ENCODE assay signal across 1 cellular context in the genomic region with DNA sequence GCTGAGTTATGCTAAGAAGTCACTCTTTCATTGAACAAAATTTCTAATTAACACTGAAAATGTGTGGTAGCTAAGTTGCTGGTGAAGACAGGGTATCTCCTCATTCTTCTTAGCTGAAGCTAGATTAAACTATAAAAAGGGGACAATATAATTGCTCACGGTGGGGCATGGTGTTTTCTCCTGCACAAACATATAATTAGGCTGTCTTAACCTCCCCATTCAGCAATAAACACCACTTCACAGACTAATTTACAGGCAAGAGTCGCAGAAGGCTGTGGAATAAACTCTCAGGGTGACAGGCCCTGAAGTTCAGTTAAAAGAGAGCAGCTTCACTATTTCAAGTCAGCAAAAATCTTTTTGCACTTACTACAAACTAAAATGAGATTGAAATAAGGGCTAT.
TF ChIP-seq lines count a peak whose summit lies in the region.

No MANE protein-coding gene starts in this region.

TF ChIP-seq in HEK293, 187 proteins besides CTCF, POLR2A, EP300 and RAD21:
- no peak for TF ChIP-seq ZNF266 (tag by site-specific recombination; IDR thresholded peaks at IDR 0.05; ENCODE audit: low read depth)
- 0 out of 2 replicates have a peak, but pooled peaks have one; percentile 13 for TF ChIP-seq ZBTB44 (tag by site-specific recombination; IDR thresholded peaks at IDR 0.05)
- TF ChIP-seq WT1 (tag by site-specific recombination; IDR thresholded peaks at IDR 0.05), result peak; percentile 70
- no peak for TF ChIP-seq ZNF239 (tag by site-specific recombination; IDR thresholded peaks at IDR 0.05)
- peak; percentile 99 for TF ChIP-seq SP7 (tag by site-specific recombination; IDR thresholded peaks at IDR 0.05)
- no peak for TF ChIP-seq ZNF768 (tag by site-specific recombination; IDR thresholded peaks at IDR 0.05)
- no peak for TF ChIP-seq ZNF341 (tag by site-specific recombination; IDR thresholded peaks at IDR 0.05; ENCODE audit: low read depth)
- peak; percentile 81 for TF ChIP-seq FEZF1 (tag by site-specific recombination; IDR thresholded peaks at IDR 0.05)
- TF ChIP-seq, protein P1, sequence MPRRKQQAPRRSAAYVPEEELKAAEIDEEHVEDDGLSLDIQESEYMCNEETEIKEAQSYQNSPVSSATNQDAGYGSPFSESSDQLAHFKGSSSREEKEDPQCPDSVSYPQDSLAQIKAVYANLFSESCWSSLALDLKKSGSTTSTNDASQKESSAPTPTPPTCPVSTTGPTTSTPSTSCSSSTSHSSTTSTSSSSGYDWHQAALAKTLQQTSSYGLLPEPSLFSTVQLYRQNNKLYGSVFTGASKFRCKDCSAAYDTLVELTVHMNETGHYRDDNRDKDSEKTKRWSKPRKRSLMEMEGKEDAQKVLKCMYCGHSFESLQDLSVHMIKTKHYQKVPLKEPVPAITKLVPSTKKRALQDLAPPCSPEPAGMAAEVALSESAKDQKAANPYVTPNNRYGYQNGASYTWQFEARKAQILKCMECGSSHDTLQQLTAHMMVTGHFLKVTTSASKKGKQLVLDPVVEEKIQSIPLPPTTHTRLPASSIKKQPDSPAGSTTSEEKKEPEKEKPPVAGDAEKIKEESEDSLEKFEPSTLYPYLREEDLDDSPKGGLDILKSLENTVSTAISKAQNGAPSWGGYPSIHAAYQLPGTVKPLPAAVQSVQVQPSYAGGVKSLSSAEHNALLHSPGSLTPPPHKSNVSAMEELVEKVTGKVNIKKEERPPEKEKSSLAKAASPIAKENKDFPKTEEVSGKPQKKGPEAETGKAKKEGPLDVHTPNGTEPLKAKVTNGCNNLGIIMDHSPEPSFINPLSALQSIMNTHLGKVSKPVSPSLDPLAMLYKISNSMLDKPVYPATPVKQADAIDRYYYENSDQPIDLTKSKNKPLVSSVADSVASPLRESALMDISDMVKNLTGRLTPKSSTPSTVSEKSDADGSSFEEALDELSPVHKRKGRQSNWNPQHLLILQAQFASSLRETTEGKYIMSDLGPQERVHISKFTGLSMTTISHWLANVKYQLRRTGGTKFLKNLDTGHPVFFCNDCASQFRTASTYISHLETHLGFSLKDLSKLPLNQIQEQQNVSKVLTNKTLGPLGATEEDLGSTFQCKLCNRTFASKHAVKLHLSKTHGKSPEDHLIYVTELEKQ (tag by site-specific recombination; IDR thresholded peaks at IDR 0.05; ENCODE audit: borderline replicate concordance), result no peak
- TF ChIP-seq, protein P2, sequence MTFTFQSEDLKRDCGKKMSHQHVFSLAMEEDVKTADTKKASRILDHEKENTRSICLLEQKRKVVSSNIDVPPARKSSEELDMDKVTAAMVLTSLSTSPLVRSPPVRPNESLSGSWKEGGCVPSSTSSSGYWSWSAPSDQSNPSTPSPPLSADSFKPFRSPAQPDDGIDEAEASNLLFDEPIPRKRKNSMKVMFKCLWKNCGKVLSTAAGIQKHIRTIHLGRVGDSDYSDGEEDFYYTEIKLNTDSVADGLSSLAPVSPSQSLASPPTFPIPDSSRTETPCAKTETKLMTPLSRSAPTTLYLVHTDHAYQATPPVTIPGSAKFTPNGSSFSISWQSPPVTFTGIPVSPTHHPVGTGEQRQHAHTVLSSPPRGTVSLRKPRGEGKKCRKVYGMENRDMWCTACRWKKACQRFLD (tag by site-specific recombination; IDR thresholded peaks at IDR 0.05), result no peak
- TF ChIP-seq ZNF843 (tag by site-specific recombination; IDR thresholded peaks at IDR 0.05), result peak; percentile 67
- TF ChIP-seq ZNF280C (tag by site-specific recombination; IDR thresholded peaks at IDR 0.05), result no peak
- no peak for TF ChIP-seq MYNN (tag by site-specific recombination; IDR thresholded peaks at IDR 0.05; ENCODE audit: borderline replicate concordance)
- TF ChIP-seq, protein P3, sequence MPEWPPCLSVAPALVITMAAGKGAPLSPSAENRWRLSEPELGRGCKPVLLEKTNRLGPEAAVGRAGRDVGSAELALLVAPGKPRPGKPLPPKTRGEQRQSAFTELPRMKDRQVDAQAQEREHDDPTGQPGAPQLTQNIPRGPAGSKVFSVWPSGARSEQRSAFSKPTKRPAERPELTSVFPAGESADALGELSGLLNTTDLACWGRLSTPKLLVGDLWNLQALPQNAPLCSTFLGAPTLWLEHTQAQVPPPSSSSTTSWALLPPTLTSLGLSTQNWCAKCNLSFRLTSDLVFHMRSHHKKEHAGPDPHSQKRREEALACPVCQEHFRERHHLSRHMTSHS (tag by site-specific recombination; IDR thresholded peaks at IDR 0.05), result peak; percentile 80; the same call in 1 of the 2 replicates
- TF ChIP-seq ZBTB20 (tag by site-specific recombination; IDR thresholded peaks at IDR 0.05), result no peak
- no peak for TF ChIP-seq MEIS1 (CRISPR knock-in tag; IDR thresholded peaks at IDR 0.05; ENCODE audit: borderline replicate concordance)
- no peak for TF ChIP-seq ZNF292 (tag by site-specific recombination; IDR thresholded peaks at IDR 0.05; ENCODE audit: borderline replicate concordance, low read depth)
- no peak for TF ChIP-seq ZNF354C (tag by site-specific recombination; IDR thresholded peaks at IDR 0.05; ENCODE audit: borderline replicate concordance, low read depth)
- no peak for TF ChIP-seq ZBTB21 (tag by site-specific recombination; IDR thresholded peaks at IDR 0.05)
- no peak for TF ChIP-seq RBAK (tag by site-specific recombination; IDR thresholded peaks at IDR 0.05)
- no peak for TF ChIP-seq ZNF544 (tag by site-specific recombination; IDR thresholded peaks at IDR 0.05)
- peak; percentile 73 for TF ChIP-seq IKZF3 (tag by site-specific recombination; IDR thresholded peaks at IDR 0.05)
- TF ChIP-seq GLI4 (tag by site-specific recombination; IDR thresholded peaks at IDR 0.05), result no peak
- TF ChIP-seq ZNF211 (tag by site-specific recombination; IDR thresholded peaks at IDR 0.05; ENCODE audit: low read depth), result no peak
- peak; percentile 51 for TF ChIP-seq ZIC2 (tag by site-specific recombination; IDR thresholded peaks at IDR 0.05)
- no peak for TF ChIP-seq ZBTB48 (tag by site-specific recombination; IDR thresholded peaks at IDR 0.05)
- no peak for TF ChIP-seq ZNF175 (tag by site-specific recombination; IDR thresholded peaks at IDR 0.05)
- no peak for TF ChIP-seq ZNF473 (tag by site-specific recombination; IDR thresholded peaks at IDR 0.05)
- 0 out of 2 replicates have a peak, but pooled peaks have one; percentile 26 for TF ChIP-seq MZF1 (tag by site-specific recombination; IDR thresholded peaks at IDR 0.05; ENCODE audit: borderline replicate concordance)
- TF ChIP-seq HOXC10 (CRISPR knock-in tag; IDR thresholded peaks at IDR 0.05), result no peak
- TF ChIP-seq, protein P4, sequence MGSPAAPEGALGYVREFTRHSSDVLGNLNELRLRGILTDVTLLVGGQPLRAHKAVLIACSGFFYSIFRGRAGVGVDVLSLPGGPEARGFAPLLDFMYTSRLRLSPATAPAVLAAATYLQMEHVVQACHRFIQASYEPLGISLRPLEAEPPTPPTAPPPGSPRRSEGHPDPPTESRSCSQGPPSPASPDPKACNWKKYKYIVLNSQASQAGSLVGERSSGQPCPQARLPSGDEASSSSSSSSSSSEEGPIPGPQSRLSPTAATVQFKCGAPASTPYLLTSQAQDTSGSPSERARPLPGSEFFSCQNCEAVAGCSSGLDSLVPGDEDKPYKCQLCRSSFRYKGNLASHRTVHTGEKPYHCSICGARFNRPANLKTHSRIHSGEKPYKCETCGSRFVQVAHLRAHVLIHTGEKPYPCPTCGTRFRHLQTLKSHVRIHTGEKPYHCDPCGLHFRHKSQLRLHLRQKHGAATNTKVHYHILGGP (tag by site-specific recombination; IDR thresholded peaks at IDR 0.05), result 0 out of 2 replicates have a peak, but pooled peaks have one; percentile 10
- TF ChIP-seq, protein P5, sequence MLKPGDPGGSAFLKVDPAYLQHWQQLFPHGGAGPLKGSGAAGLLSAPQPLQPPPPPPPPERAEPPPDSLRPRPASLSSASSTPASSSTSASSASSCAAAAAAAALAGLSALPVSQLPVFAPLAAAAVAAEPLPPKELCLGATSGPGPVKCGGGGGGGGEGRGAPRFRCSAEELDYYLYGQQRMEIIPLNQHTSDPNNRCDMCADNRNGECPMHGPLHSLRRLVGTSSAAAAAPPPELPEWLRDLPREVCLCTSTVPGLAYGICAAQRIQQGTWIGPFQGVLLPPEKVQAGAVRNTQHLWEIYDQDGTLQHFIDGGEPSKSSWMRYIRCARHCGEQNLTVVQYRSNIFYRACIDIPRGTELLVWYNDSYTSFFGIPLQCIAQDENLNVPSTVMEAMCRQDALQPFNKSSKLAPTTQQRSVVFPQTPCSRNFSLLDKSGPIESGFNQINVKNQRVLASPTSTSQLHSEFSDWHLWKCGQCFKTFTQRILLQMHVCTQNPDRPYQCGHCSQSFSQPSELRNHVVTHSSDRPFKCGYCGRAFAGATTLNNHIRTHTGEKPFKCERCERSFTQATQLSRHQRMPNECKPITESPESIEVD (tag by site-specific recombination; IDR thresholded peaks at IDR 0.05), result peak; percentile 74
- peak; percentile 64; the same call in 1 of the 2 replicates for TF ChIP-seq PRDM4 (tag by site-specific recombination; IDR thresholded peaks at IDR 0.05)
